In genomic region chr10:99682752-99683151, GRCh38 we compare ENCODE assay signal across 11 cellular contexts. TPM values are rescaled to one million over a fixed set of nuclear protein-coding genes. Genes with fewer than 3 reads are reported as not detected.
DNase-seq lines count a peak whose midpoint lies in the region; ATAC-seq and TF ChIP-seq lines count a peak whose summit lies in the region.
"Had no signal": no experiment of that assay in that cellular context is flagged by ENCODE, and none has a peak within 500 bp of the region (broad histone marks: within the 10 kb centered on the region; RNA-seq: fewer than 3 reads in every experiment).

No MANE protein-coding gene starts in this region.

- H3K27ac ChIP-seq in 22Rv1 = no peak overlapping the region
- H3K27ac ChIP-seq in H9 (ENCODE audit: insufficient read length, low read depth, low read length) = no peak overlapping the region
- H3K27ac ChIP-seq: BLaER1 treated with 17β-estradiol and CSF1 and Interleukin-3, amounts not matched to agents 10 nM and 100 nM had no signal

- H3K9me3 ChIP-seq in H9 (ENCODE audit: control insufficient read depth, low read depth, low read length) = no peaks in the 10 kb centered on the region
- H3K9me3 ChIP-seq: BLaER1 treated with 17β-estradiol and CSF1 and Interleukin-3, amounts not matched to agents 10 nM and 100 nM had no signal

- no peak overlapping the region for H3K56ac ChIP-seq in H9 (ENCODE audit: insufficient read length, low read depth, low read length)

- H2BK15ac ChIP-seq in H9 (ENCODE audit: low read depth, low read length) = no peak overlapping the region

- H3T11ph ChIP-seq in H9 (ENCODE audit: low read length) = no peak overlapping the region

- H3K79me1 ChIP-seq in H9 (ENCODE audit: insufficient read depth, low read depth, low read length, poor library complexity, severe bottlenecking) = no peaks in the 10 kb centered on the region

- no peak overlapping the region for H3K27ac Mint-ChIP-seq in H9
- H3K27ac Mint-ChIP-seq: activated naive CD4-positive, alpha-beta T cell treated with anti-CD3 and anti-CD28 coated beads, Interleukin-2, amount 50 U/mL, for 24 hours had no signal

- H4K5ac ChIP-seq in H9 (ENCODE audit: insufficient read length, low read depth, low read length) = no peak overlapping the region

- no peaks in the 10 kb centered on the region for H3K27me3 ChIP-seq in H9 (ENCODE audit: insufficient read depth, low read length)
- H3K27me3 ChIP-seq: BLaER1 treated with 17β-estradiol and CSF1 and Interleukin-3, amounts not matched to agents 10 nM and 100 nM had no signal

- H2AFZ ChIP-seq in H9 (ENCODE audit: low read length) = no peak overlapping the region

- no peak overlapping the region for H2BK20ac ChIP-seq in H9 (ENCODE audit: low read depth, low read length, poor library complexity, severe bottlenecking)

- no peak overlapping the region for H3K23ac ChIP-seq in H9 (ENCODE audit: insufficient read length, low read depth, low read length)

- H3K18ac ChIP-seq in H9 (ENCODE audit: insufficient read length, low read depth, low read length) = no peak overlapping the region

- H3K27me3 Mint-ChIP-seq in H9 (ENCODE audit: low read depth) = no peaks in the 10 kb centered on the region
- H3K27me3 Mint-ChIP-seq: activated naive CD4-positive, alpha-beta T cell treated with anti-CD3 and anti-CD28 coated beads, Interleukin-2, amount 50 U/mL, for 24 hours had no signal

- H2AK5ac ChIP-seq in H9 (ENCODE audit: insufficient read length, low read length) = no peak overlapping the region

- no peaks in the 10 kb centered on the region for H3K23me2 ChIP-seq in H9 (ENCODE audit: insufficient read length, low read depth, low read length, poor library complexity, severe bottlenecking)

- no peak overlapping the region for H4K8ac ChIP-seq in H9 (replicated peaks; ENCODE audit: insufficient read length, low read depth, low read length)

- H3K4me1 Mint-ChIP-seq in H9 = no peaks in the 10 kb centered on the region
- H3K4me1 Mint-ChIP-seq: activated naive CD4-positive, alpha-beta T cell treated with anti-CD3 and anti-CD28 coated beads, Interleukin-2, amount 50 U/mL, for 24 hours had no signal

- no peak overlapping the region for H2BK5ac ChIP-seq in H9 (ENCODE audit: insufficient read length, low read length)

- no peak overlapping the region for H2BK12ac ChIP-seq in H9 (ENCODE audit: insufficient read length, low read depth, low read length)

- peak; percentile 77 for ATAC-seq in SK-N-SH treated with all-trans-retinoic acid at 6 μM for 48 hours
- no peak for ATAC-seq in GM21619 (IDR thresholded peaks at IDR 0.05; ENCODE audit: unreplicated experiment)
- no peak for ATAC-seq in HG03097 (IDR thresholded peaks at IDR 0.05; ENCODE audit: low FRiP score, unreplicated experiment)
- ATAC-seq in HG02763 (IDR thresholded peaks at IDR 0.05; ENCODE audit: unreplicated experiment) = no peak

- no peak for DNase-seq in H9
- peak; percentile 29 for DNase-seq in iPS-NIHi11 (ENCODE audit: low spot score)
- no peak for DNase-seq in COR-L47 (lab: John Stamatoyannopoulos, UW)
- DNase-seq: midbrain had no signal

- no peak overlapping the region for H3K4me2 ChIP-seq in H9 (ENCODE audit: insufficient read depth, insufficient read length, low read length)
- H3K4me2 ChIP-seq: BLaER1 treated with 17β-estradiol and CSF1 and Interleukin-3, amounts not matched to agents 10 nM and 100 nM had no signal

- WGBS in H9 (ENCODE audit: extremely low coverage, insufficient read length, low lambda C conversion rate) = no CpG with 5 or more reads among the region's 1 CpG

- no peaks in the 10 kb centered on the region for H3K4me1 ChIP-seq in H9 (ENCODE audit: insufficient read depth, low read length)

- no peak overlapping the region for H3K4me3 Mint-ChIP-seq in H9
- H3K4me3 Mint-ChIP-seq: activated naive CD4-positive, alpha-beta T cell treated with anti-CD3 and anti-CD28 coated beads, Interleukin-2, amount 50 U/mL, for 24 hours had no signal

- TF ChIP-seq CTCF in 22Rv1 (IDR thresholded peaks at IDR 0.05) (peak; percentile 17; the same call in 1 of the 2 replicates), H9 (conservative IDR thresholded peaks at IDR 0.05) (peak; percentile 41)

- no peak overlapping the region for H3K9ac ChIP-seq in H9 (ENCODE audit: extremely low read depth, insufficient read length, low read length)
- H3K9ac ChIP-seq: BLaER1 treated with 17β-estradiol and CSF1 and Interleukin-3, amounts not matched to agents 10 nM and 100 nM had no signal

- no peaks in the 10 kb centered on the region for H3K9me3 Mint-ChIP-seq in H9
- H3K9me3 Mint-ChIP-seq: activated naive CD4-positive, alpha-beta T cell treated with anti-CD3 and anti-CD28 coated beads, Interleukin-2, amount 50 U/mL, for 24 hours had no signal

- no peak overlapping the region for H3K4ac ChIP-seq in H9 (ENCODE audit: low read depth, low read length)

- H4K91ac ChIP-seq in H9 (ENCODE audit: insufficient read length, low read depth, low read length) = no peak overlapping the region

- H2BK120ac ChIP-seq in H9 (ENCODE audit: low read depth, low read length, poor library complexity, severe bottlenecking) = no peak overlapping the region

- peaks cover 0 to 14% (median 6%) of the 10 kb centered on the region in 3 experiments; a peak in 3 of 7 replicates for H3K36me3 Mint-ChIP-seq in H9 (ENCODE audit: insufficient read depth in 1 of 3, low read depth in 3 of 3)

- no peak overlapping the region for H3K14ac ChIP-seq in H9 (ENCODE audit: insufficient read depth, low read length)

- no peaks in the 10 kb centered on the region for H3K79me2 ChIP-seq in H9 (ENCODE audit: insufficient read depth, low read length)

- no peaks in the 10 kb centered on the region for H4K20me1 ChIP-seq in H9 (ENCODE audit: control insufficient read depth, insufficient read depth, insufficient read length)
- H4K20me1 ChIP-seq: BLaER1 treated with 17β-estradiol and CSF1 and Interleukin-3, amounts not matched to agents 10 nM and 100 nM had no signal

TF ChIP-seq in SK-N-SH treated with all-trans-retinoic acid at 6 μM for 48 hours, 23 proteins besides CTCF, POLR2A, EP300 and RAD21:
- TF ChIP-seq RARB (CRISPR knock-in tag; IDR thresholded peaks at IDR 0.05) (no peak), ISL1 (CRISPR knock-in tag; IDR thresholded peaks at IDR 0.05) (no peak), GLIS3 (CRISPR knock-in tag; IDR thresholded peaks at IDR 0.05) (no peak), CSRNP3 (CRISPR knock-in tag; IDR thresholded peaks at IDR 0.05) (no peak), CREB5 (CRISPR knock-in tag; IDR thresholded peaks at IDR 0.05; ENCODE audit: low read depth) (no peak), ZNF8 (CRISPR knock-in tag; IDR thresholded peaks at IDR 0.05) (no peak), ZNF565 (CRISPR knock-in tag; conservative IDR thresholded peaks at IDR 0.05; ENCODE audit: low read depth) (no peak), ZFP30 (CRISPR knock-in tag; IDR thresholded peaks at IDR 0.05) (no peak), ZFP3 (CRISPR knock-in tag; IDR thresholded peaks at IDR 0.05) (no peak), ZNF70 (CRISPR knock-in tag; IDR thresholded peaks at IDR 0.05) (no peak), SNAI2 (CRISPR knock-in tag; IDR thresholded peaks at IDR 0.05) (no peak), PPARA (CRISPR knock-in tag; IDR thresholded peaks at IDR 0.05; ENCODE audit: borderline replicate concordance) (no peak)

RNA-seq across cellular contexts. Expression of gene ENTPD7, which starts 23.4 kb away (rescaled TPM):
- total RNA-seq in H9 (2021) = 14.4 and 14.5 TPM in 2 replicates

RNA-seq across cellular contexts. Expression of gene COX15, which starts 49.2 kb away (rescaled TPM):
- 34.2 and 37.1 TPM in 2 replicates for total RNA-seq in H9 (2021)

RNA-seq across cellular contexts. Expression of gene CUTC, which starts 49.3 kb away (rescaled TPM):
- 21.6 and 23.4 TPM in 2 replicates for total RNA-seq in H9 (2021)
